In the genomic region with DNA sequence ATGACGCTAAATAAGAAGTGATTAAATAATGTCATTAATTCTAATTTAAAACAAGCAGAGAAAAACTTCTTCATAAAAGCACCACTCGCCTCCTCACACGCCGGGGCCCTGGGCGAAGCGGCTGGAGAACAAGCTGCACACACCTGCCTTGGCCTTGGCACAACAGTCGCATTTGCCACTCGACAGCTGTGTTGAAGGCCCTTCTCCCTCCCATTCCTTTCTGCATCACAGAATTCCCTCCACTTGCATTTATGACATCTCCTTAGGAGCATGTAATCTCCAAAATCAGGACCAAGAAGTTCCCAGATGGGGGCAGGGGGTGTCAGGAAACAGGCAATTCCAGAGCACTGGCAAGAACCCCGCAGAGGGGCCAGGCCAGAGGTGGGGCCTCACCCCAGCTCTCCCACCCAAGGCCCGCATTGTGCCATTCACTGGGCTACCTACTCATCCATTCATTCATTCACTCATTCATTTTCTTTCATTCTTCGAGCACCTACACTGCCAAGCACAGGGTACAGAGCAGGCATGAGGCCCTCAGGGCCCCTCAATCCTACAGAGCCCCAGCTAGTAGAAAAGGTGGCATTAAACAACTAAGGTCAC, we compare ENCODE assay signal across 14 cellular contexts. TPM values are rescaled to one million over a fixed set of nuclear protein-coding genes. Genes with fewer than 3 reads are reported as not detected.
DNase-seq lines count a peak whose midpoint lies in the region; ATAC-seq and TF ChIP-seq lines count a peak whose summit lies in the region.
"Had no signal": no experiment of that assay in that cellular context is flagged by ENCODE, and none has a peak within 500 bp of the region (broad histone marks: within the 10 kb centered on the region; RNA-seq: fewer than 3 reads in every experiment).

No MANE protein-coding gene starts in this region.

- H3K4me1 Mint-ChIP-seq in CD4-positive, CD25-positive, alpha-beta regulatory T cell: peaks cover 6 to 60% (median 19%) of the 10 kb centered on the region in 4 donors
- peaks cover 61% of the 10 kb centered on the region for H3K4me1 Mint-ChIP-seq in neural crest cell

- H3K27ac Mint-ChIP-seq in CD4-positive, CD25-positive, alpha-beta regulatory T cell: peak overlapping the region; percentile 8 to 81 (median 11)
- no peak overlapping the region for H3K27ac Mint-ChIP-seq in neural crest cell (ENCODE audit: unreplicated experiment)
- H3K27ac Mint-ChIP-seq: T-cell had no signal

- no peak for DNase-seq in CD4-positive, CD25-positive, alpha-beta regulatory T cell
- DNase-seq in NCI-H1092 (lab: John Stamatoyannopoulos, UW): peak; percentile 50
- peak in 2 of 3 donors; percentile 33 to 39 for DNase-seq in Peyer's patch
- DNase-seq in neural crest cell (ENCODE audit: low read depth, low spot score): no peak
- DNase-seq in D341Med (ENCODE audit: low spot score): no peak
- DNase-seq in GM10266 (ENCODE audit: extremely low spot score): no peak
- DNase-seq in brain microvascular endothelial cell: no peak
- DNase-seq in activated CD4-positive, alpha-beta T cell treated with anti-CD3 and anti-CD28 coated beads for 4 hours: no peak
- DNase-seq: activated CD8-positive, alpha-beta memory T cell treated with anti-CD3 and anti-CD28 coated beads, Interleukin-2, amount 50 U/mL, for 4 hours; NCI-H526; T-cell had no signal

- H3K27me3 Mint-ChIP-seq in CD4-positive, CD25-positive, alpha-beta regulatory T cell: no peaks in the 10 kb centered on the region
- H3K27me3 Mint-ChIP-seq in neural crest cell (ENCODE audit: low read depth): no peaks in the 10 kb centered on the region
- H3K27me3 Mint-ChIP-seq: T-cell had no signal

- H3K27ac ChIP-seq in CD4-positive, CD25-positive, alpha-beta regulatory T cell (ENCODE audit: insufficient read depth, low read length, poor library complexity, severe bottlenecking): no peak overlapping the region
- no peak overlapping the region for H3K27ac ChIP-seq in Peyer's patch
- H3K27ac ChIP-seq in brain microvascular endothelial cell: no peak overlapping the region

- no peaks in the 10 kb centered on the region for H3K9me3 Mint-ChIP-seq in CD4-positive, CD25-positive, alpha-beta regulatory T cell
- no peaks in the 10 kb centered on the region for H3K9me3 Mint-ChIP-seq in neural crest cell
- H3K9me3 Mint-ChIP-seq: T-cell, WTC11 had no signal

- no peaks in the 10 kb centered on the region for H3K36me3 ChIP-seq in CD4-positive, CD25-positive, alpha-beta regulatory T cell (ENCODE audit: control insufficient read depth, insufficient read depth, low read length)
- no peaks in the 10 kb centered on the region for H3K36me3 ChIP-seq in Peyer's patch
- no peaks in the 10 kb centered on the region for H3K36me3 ChIP-seq in brain microvascular endothelial cell (replicated peaks)
- H3K36me3 ChIP-seq: HAP-1 had no signal

- TF ChIP-seq POLR2A in Peyer's patch (IDR thresholded peaks at IDR 0.05): no peak

- in situ Hi-C loops in brain microvascular endothelial cell (cut with HindIII; ENCODE audit: low pct_ligation_motif_present, low sequenced_read_pairs): no loop called here

- H3K36me3 Mint-ChIP-seq in CD4-positive, CD25-positive, alpha-beta regulatory T cell: no peaks in the 10 kb centered on the region
- peaks cover 2% of the 10 kb centered on the region for H3K36me3 Mint-ChIP-seq in neural crest cell (ENCODE audit: low read depth)

- H3K4me3 ChIP-seq in CD4-positive, CD25-positive, alpha-beta regulatory T cell (ENCODE audit: low read depth, low read length): no peak overlapping the region
- H3K4me3 ChIP-seq in Peyer's patch: no peak overlapping the region
- no peak overlapping the region for H3K4me3 ChIP-seq in brain microvascular endothelial cell (ENCODE audit: low read depth, low read length)
- H3K4me3 ChIP-seq: HAP-1 had no signal

- H3K27me3 ChIP-seq in CD4-positive, CD25-positive, alpha-beta regulatory T cell (ENCODE audit: control insufficient read depth, insufficient read depth, low read length): no peaks in the 10 kb centered on the region
- H3K27me3 ChIP-seq in Peyer's patch (no peaks in the 10 kb centered on the region), brain microvascular endothelial cell (replicated peaks) (no peaks in the 10 kb centered on the region)

- no peak for ATAC-seq in CD4-positive, CD25-positive, alpha-beta regulatory T cell (ENCODE audit: low read depth in 2 of 2)
- ATAC-seq: Panc1, T-cell, WTC11 had no signal

- no peaks in the 10 kb centered on the region for H3K9me3 ChIP-seq in CD4-positive, CD25-positive, alpha-beta regulatory T cell (ENCODE audit: control insufficient read depth in 2 of 2, low read length in 2 of 2)
- no peaks in the 10 kb centered on the region for H3K9me3 ChIP-seq in Peyer's patch
- H3K9me3 ChIP-seq: HAP-1 had no signal

- peaks cover 9% of the 10 kb centered on the region for H3K4me1 ChIP-seq in CD4-positive, CD25-positive, alpha-beta regulatory T cell (ENCODE audit: control insufficient read depth, insufficient read depth, low read length, poor library complexity, severe bottlenecking)
- H3K4me1 ChIP-seq in Peyer's patch: peaks cover 0 to 37% (median 2%) of the 10 kb centered on the region in 4 donors

- no peak overlapping the region for H3K4me3 Mint-ChIP-seq in CD4-positive, CD25-positive, alpha-beta regulatory T cell
- H3K4me3 Mint-ChIP-seq in neural crest cell: peak overlapping the region; percentile 16
- H3K4me3 Mint-ChIP-seq: T-cell, WTC11 had no signal

- TF ChIP-seq CTCF in Peyer's patch (IDR thresholded peaks at IDR 0.05) (no peak), neural crest cell (conservative IDR thresholded peaks at IDR 0.05) (no peak), GM10266 (IDR thresholded peaks at IDR 0.05; ENCODE audit: control insufficient read depth, insufficient read depth, low read depth, missing control alignments) (no peak), brain microvascular endothelial cell (IDR thresholded peaks at IDR 0.05; ENCODE audit: low read depth, low read length, missing control alignments) (no peak)

RNA-seq across cellular contexts. Expression of a gene that starts 6.4 kb away (rescaled TPM):
- total RNA-seq in CD4-positive, CD25-positive, alpha-beta regulatory T cell: 118 TPM
- polyA plus RNA-seq in CD4-positive, CD25-positive, alpha-beta regulatory T cell: 1 to 10 TPM; 6.5 to 9.0 (median 7.9) TPM
- total RNA-seq in Peyer's patch (100 to 1,000 TPM in 3 of 4 donors, 10 to 100 TPM in 1; 28.9 to 198 (median 102) TPM), neural crest cell (50.7 and 52.1 TPM in 2 replicates)

Comparison
In these comparisons a context has a peak if more than half of its experiments do, and no peak if none do; other contexts are left out.
1. DNase-seq: peak in NCI-H1092 (single experiment) and Peyer's patch (2 of 3); none in CD4-positive, CD25-positive, alpha-beta regulatory T cell (0 of 3), neural crest cell (single experiment), D341Med (single experiment), GM10266 (single experiment), brain microvascular endothelial cell (single experiment) and activated CD4-positive, alpha-beta T cell treated with anti-CD3 and anti-CD28 coated beads for 4 hours (0 of 2).